ENCODE assay signal across 8 cellular contexts in the genomic region with DNA sequence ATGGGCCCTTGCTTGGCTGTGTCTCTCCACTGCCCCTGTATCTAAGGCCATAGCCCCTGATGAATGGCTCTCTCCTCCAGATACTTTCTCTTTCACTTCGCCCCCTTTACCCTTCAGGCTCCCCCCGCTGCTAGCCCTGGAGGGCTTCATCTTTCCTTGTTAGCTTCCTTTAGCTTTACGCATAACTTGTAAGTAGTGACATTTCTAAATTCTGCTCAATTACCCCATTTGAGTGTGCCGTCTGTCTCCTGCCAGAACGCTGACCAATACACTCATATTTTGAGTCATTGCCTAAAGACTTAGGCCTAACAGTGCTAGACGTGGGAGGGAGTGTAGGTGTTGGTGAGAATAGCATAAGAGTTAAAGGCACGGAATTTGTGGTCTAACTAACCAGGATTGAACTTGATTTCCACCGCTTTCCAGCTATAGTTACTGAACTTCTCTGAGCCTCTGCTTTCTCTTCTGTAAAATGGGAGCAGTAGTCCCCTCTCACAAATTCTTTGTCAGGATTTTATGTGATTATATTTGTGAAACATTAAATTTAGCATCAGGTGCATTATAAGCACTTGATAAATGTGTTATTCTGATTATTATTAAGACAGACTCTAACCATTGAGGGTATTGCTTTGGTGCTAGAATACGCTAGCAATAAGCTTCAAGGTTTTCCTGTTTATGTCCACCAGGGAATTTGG.
DNase-seq lines count a peak whose midpoint lies in the region; ATAC-seq and TF ChIP-seq lines count a peak whose summit lies in the region.

No MANE protein-coding gene starts in this region.

- no peaks in the 10 kb centered on the region for H3K27me3 Mint-ChIP-seq in activated T-cell treated with anti-CD3 and anti-CD28 coated beads, Interleukin-2, amount 50 U/mL, for 24 hours
- no peaks in the 10 kb centered on the region for H3K27me3 Mint-ChIP-seq in nephron (ENCODE audit: low read depth)

- no peak for TF ChIP-seq CTCF in nephron (IDR thresholded peaks at IDR 0.05; ENCODE audit: unreplicated experiment in 3 of 3)

- H3K36me3 Mint-ChIP-seq in activated T-cell treated with anti-CD3 and anti-CD28 coated beads, Interleukin-2, amount 50 U/mL, for 24 hours (ENCODE audit: low read depth): no peaks in the 10 kb centered on the region
- H3K36me3 Mint-ChIP-seq in nephron (ENCODE audit: low read depth): no peaks in the 10 kb centered on the region

- peaks cover 7% of the 10 kb centered on the region for H3K9me3 Mint-ChIP-seq in activated T-cell treated with anti-CD3 and anti-CD28 coated beads, Interleukin-2, amount 50 U/mL, for 24 hours
- no peaks in the 10 kb centered on the region for H3K9me3 Mint-ChIP-seq in nephron

- H3K27ac Mint-ChIP-seq in activated T-cell treated with anti-CD3 and anti-CD28 coated beads, Interleukin-2, amount 50 U/mL, for 24 hours: peak overlapping the region; percentile 80
- H3K27ac Mint-ChIP-seq in nephron: peak overlapping the region; percentile 81 to 99 (median 98)

- peaks cover 60% of the 10 kb centered on the region for H3K4me1 Mint-ChIP-seq in activated T-cell treated with anti-CD3 and anti-CD28 coated beads, Interleukin-2, amount 50 U/mL, for 24 hours (ENCODE audit: low read depth)
- peaks cover 91% of the 10 kb centered on the region for H3K4me1 Mint-ChIP-seq in nephron

- ATAC-seq in GM18907 (IDR thresholded peaks at IDR 0.05; ENCODE audit: unreplicated experiment) (peak; percentile 67), HG02938 (IDR thresholded peaks at IDR 0.05; ENCODE audit: unreplicated experiment) (peak; percentile 73), SK-N-SH treated with all-trans-retinoic acid at 6 μM for 48 hours (no peak)

- DNase-seq in activated T-cell treated with anti-CD3 and anti-CD28 coated beads, Interleukin-2, amount 50 U/mL, for 24 hours: peak; percentile 64
- DNase-seq in NCI-H1417 (lab: John Stamatoyannopoulos, UW): no peak
- DNase-seq in NCI-H2196 (lab: John Stamatoyannopoulos, UW; ENCODE audit: unreplicated experiment): no peak
- DNase-seq in COLO829 (ENCODE audit: low spot score): no peak

- peak overlapping the region; percentile 44 for H3K4me3 Mint-ChIP-seq in activated T-cell treated with anti-CD3 and anti-CD28 coated beads, Interleukin-2, amount 50 U/mL, for 24 hours
- H3K4me3 Mint-ChIP-seq in nephron: no peak overlapping the region

TF ChIP-seq in SK-N-SH treated with all-trans-retinoic acid at 6 μM for 48 hours, 23 proteins besides CTCF, POLR2A, EP300 and RAD21:
- TF ChIP-seq TOX (CRISPR knock-in tag; IDR thresholded peaks at IDR 0.05; ENCODE audit: borderline replicate concordance): no peak
- no peak for TF ChIP-seq GLIS3 (CRISPR knock-in tag; IDR thresholded peaks at IDR 0.05)
- TF ChIP-seq PPARA (CRISPR knock-in tag; IDR thresholded peaks at IDR 0.05; ENCODE audit: borderline replicate concordance): no peak
- TF ChIP-seq ZFP30 (CRISPR knock-in tag; IDR thresholded peaks at IDR 0.05): no peak
- TF ChIP-seq, protein P1, sequence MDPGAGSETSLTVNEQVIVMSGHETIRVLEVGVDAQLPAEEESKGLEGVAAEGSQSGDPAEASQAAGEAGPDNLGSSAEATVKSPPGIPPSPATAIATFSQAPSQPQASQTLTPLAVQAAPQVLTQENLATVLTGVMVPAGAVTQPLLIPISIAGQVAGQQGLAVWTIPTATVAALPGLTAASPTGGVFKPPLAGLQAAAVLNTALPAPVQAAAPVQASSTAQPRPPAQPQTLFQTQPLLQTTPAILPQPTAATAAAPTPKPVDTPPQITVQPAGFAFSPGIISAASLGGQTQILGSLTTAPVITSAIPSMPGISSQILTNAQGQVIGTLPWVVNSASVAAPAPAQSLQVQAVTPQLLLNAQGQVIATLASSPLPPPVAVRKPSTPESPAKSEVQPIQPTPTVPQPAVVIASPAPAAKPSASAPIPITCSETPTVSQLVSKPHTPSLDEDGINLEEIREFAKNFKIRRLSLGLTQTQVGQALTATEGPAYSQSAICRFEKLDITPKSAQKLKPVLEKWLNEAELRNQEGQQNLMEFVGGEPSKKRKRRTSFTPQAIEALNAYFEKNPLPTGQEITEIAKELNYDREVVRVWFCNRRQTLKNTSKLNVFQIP (CRISPR knock-in tag; IDR thresholded peaks at IDR 0.05; ENCODE audit: borderline replicate concordance, low read depth): no peak
- TF ChIP-seq, protein P2, sequence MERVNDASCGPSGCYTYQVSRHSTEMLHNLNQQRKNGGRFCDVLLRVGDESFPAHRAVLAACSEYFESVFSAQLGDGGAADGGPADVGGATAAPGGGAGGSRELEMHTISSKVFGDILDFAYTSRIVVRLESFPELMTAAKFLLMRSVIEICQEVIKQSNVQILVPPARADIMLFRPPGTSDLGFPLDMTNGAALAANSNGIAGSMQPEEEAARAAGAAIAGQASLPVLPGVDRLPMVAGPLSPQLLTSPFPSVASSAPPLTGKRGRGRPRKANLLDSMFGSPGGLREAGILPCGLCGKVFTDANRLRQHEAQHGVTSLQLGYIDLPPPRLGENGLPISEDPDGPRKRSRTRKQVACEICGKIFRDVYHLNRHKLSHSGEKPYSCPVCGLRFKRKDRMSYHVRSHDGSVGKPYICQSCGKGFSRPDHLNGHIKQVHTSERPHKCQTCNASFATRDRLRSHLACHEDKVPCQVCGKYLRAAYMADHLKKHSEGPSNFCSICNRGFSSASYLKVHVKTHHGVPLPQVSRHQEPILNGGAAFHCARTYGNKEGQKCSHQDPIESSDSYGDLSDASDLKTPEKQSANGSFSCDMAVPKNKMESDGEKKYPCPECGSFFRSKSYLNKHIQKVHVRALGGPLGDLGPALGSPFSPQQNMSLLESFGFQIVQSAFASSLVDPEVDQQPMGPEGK (CRISPR knock-in tag; IDR thresholded peaks at IDR 0.05; ENCODE audit: borderline replicate concordance): no peak
- TF ChIP-seq, protein P3, sequence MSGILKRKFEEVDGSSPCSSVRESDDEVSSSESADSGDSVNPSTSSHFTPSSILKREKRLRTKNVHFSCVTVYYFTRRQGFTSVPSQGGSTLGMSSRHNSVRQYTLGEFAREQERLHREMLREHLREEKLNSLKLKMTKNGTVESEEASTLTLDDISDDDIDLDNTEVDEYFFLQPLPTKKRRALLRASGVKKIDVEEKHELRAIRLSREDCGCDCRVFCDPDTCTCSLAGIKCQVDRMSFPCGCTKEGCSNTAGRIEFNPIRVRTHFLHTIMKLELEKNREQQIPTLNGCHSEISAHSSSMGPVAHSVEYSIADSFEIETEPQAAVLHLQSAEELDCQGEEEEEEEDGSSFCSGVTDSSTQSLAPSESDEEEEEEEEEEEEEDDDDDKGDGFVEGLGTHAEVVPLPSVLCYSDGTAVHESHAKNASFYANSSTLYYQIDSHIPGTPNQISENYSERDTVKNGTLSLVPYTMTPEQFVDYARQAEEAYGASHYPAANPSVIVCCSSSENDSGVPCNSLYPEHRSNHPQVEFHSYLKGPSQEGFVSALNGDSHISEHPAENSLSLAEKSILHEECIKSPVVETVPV (CRISPR knock-in tag; IDR thresholded peaks at IDR 0.05): no peak
- TF ChIP-seq ZNF565 (CRISPR knock-in tag; conservative IDR thresholded peaks at IDR 0.05; ENCODE audit: low read depth): no peak
- no peak for TF ChIP-seq ARNTL (CRISPR knock-in tag; IDR thresholded peaks at IDR 0.05; ENCODE audit: borderline replicate concordance, low read depth)
- TF ChIP-seq ESRRG (CRISPR knock-in tag; IDR thresholded peaks at IDR 0.05): no peak
- no peak for TF ChIP-seq TCF4 (CRISPR knock-in tag; IDR thresholded peaks at IDR 0.05; ENCODE audit: borderline replicate concordance)
- TF ChIP-seq ZFP3 (CRISPR knock-in tag; IDR thresholded peaks at IDR 0.05): no peak
- no peak for TF ChIP-seq SNAI2 (CRISPR knock-in tag; IDR thresholded peaks at IDR 0.05)
- no peak for TF ChIP-seq ZNF8 (CRISPR knock-in tag; IDR thresholded peaks at IDR 0.05)
- TF ChIP-seq ZC3H10 (CRISPR knock-in tag; IDR thresholded peaks at IDR 0.05): no peak
- no peak for TF ChIP-seq BACH2 (CRISPR knock-in tag; IDR thresholded peaks at IDR 0.05; ENCODE audit: borderline replicate concordance)
- TF ChIP-seq, protein P4, sequence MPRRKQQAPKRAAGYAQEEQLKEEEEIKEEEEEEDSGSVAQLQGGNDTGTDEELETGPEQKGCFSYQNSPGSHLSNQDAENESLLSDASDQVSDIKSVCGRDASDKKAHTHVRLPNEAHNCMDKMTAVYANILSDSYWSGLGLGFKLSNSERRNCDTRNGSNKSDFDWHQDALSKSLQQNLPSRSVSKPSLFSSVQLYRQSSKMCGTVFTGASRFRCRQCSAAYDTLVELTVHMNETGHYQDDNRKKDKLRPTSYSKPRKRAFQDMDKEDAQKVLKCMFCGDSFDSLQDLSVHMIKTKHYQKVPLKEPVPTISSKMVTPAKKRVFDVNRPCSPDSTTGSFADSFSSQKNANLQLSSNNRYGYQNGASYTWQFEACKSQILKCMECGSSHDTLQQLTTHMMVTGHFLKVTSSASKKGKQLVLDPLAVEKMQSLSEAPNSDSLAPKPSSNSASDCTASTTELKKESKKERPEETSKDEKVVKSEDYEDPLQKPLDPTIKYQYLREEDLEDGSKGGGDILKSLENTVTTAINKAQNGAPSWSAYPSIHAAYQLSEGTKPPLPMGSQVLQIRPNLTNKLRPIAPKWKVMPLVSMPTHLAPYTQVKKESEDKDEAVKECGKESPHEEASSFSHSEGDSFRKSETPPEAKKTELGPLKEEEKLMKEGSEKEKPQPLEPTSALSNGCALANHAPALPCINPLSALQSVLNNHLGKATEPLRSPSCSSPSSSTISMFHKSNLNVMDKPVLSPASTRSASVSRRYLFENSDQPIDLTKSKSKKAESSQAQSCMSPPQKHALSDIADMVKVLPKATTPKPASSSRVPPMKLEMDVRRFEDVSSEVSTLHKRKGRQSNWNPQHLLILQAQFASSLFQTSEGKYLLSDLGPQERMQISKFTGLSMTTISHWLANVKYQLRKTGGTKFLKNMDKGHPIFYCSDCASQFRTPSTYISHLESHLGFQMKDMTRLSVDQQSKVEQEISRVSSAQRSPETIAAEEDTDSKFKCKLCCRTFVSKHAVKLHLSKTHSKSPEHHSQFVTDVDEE (CRISPR knock-in tag; IDR thresholded peaks at IDR 0.05): no peak
- no peak for TF ChIP-seq ZNF70 (CRISPR knock-in tag; IDR thresholded peaks at IDR 0.05)
- TF ChIP-seq CSDC2 (CRISPR knock-in tag; IDR thresholded peaks at IDR 0.05): no peak
- TF ChIP-seq RARB (CRISPR knock-in tag; IDR thresholded peaks at IDR 0.05): no peak
